In genomic region chr12:15882055-15882971, GRCh38 we compare ENCODE assay signal across 8 cellular contexts. TPM values are rescaled to one million over a fixed set of nuclear protein-coding genes. Genes with fewer than 3 reads are reported as not detected.
DNase-seq lines count a peak whose midpoint lies in the region; ATAC-seq, FAIRE-seq and TF ChIP-seq lines count a peak whose summit lies in the region.

Gene STRAP (plus strand): TSS chr12:15882387. CDS start chr12:15882708, 321 bp downstream.

- peaks cover 10% of the 10 kb centered on the region for H3K4me1 ChIP-seq in keratinocyte (ENCODE audit: control insufficient read depth, extremely low read depth, insufficient read depth, low read length)

- H3K27ac ChIP-seq in keratinocyte (ENCODE audit: control insufficient read depth, insufficient read depth, low read length) = peak within 1 kb of the TSS; percentile 86

- FAIRE-seq in keratinocyte (lab: Jason Lieb, UNC) = peak; percentile 95

- no peaks in the 10 kb centered on the region for H3K27me3 ChIP-seq in keratinocyte (ENCODE audit: control insufficient read depth, extremely low read depth, insufficient read depth, low read length)

- peaks cover 8 to 12% of the 10 kb centered on the region in 2 experiments for H3K36me3 ChIP-seq in keratinocyte (ENCODE audit: control insufficient read depth in 2 of 2, extremely low read depth in 1 of 2, insufficient read depth in 2 of 2, low read length in 2 of 2)

- dilution Hi-C loops in keratinocyte (cut with MboI; ENCODE audit: extremely low pct_ligation_motif_present, low sequenced_read_pairs) = no loop called here

- no peak for TF ChIP-seq CTCF in AG10803 (conservative IDR thresholded peaks at IDR 0.05; ENCODE audit: low read length)
- no peak for TF ChIP-seq CTCF in keratinocyte (optimal IDR thresholded peaks at IDR 0.05 in 1 of 3, IDR thresholded peaks at IDR 0.05 in 1 of 3, conservative IDR thresholded peaks at IDR 0.05 in 1 of 3; ENCODE audit: extremely low read depth in 1 of 3, insufficient read depth in 2 of 3, low read length in 3 of 3)

- no peaks in the 10 kb centered on the region for H3K9me1 ChIP-seq in keratinocyte (ENCODE audit: control insufficient read depth, extremely low read depth, insufficient read depth, low read length)

- peak; percentile 96 for ATAC-seq in GM19043 (IDR thresholded peaks at IDR 0.05; ENCODE audit: low read depth, unreplicated experiment)
- peak; percentile 97 for ATAC-seq in HG03378 (IDR thresholded peaks at IDR 0.05; ENCODE audit: unreplicated experiment)

- no peaks in the 10 kb centered on the region for H3K9me3 ChIP-seq in keratinocyte (ENCODE audit: control insufficient read depth, low read depth, low read length)

- H2AFZ ChIP-seq in keratinocyte (ENCODE audit: control insufficient read depth, low read length) = peak within 1 kb of the TSS; percentile 98

- peak within 1 kb of the TSS; percentile 91 for H3K9ac ChIP-seq in keratinocyte (ENCODE audit: control insufficient read depth, extremely low read depth, insufficient read depth, low read length)

- H3K79me2 ChIP-seq in keratinocyte (ENCODE audit: control insufficient read depth, insufficient read depth, low read length) = peaks cover 51% of the 10 kb centered on the region

- DNase-seq in AG10803 (ENCODE audit: low read depth) (peak; percentile 97), NCI-H460 (ENCODE audit: extremely low read depth, low read depth) (peak; percentile 89), cerebellar nuclear complex (lab: John Stamatoyannopoulos, UW) (peak; percentile 77 to 92), keratinocyte (ENCODE audit: low read depth, low spot score) (peak; percentile 66)
- peak; percentile 92 for DNase-seq in activated CD4-positive, CD25-positive, alpha-beta regulatory T cell treated with anti-CD3 and anti-CD28 coated beads, Interleukin-2, amount 50 U/mL, for 72 hours
- DNase-seq in stimulated activated CD4-positive, alpha-beta T cell treated with anti-CD3 and anti-CD28 coated beads, Interleukin-15, amount 100 ng/mL, for 1 hour (ENCODE audit: low read depth in 1 of 2, low spot score in 1 of 2) = peak; percentile 85 to 94

- H4K20me1 ChIP-seq in keratinocyte (ENCODE audit: control insufficient read depth, extremely low read depth, insufficient read depth, low read length) = peaks cover 7% of the 10 kb centered on the region

- H3K4me2 ChIP-seq in keratinocyte (ENCODE audit: control insufficient read depth, extremely low read depth, insufficient read depth, low read depth, low read length) = peak within 1 kb of the TSS; percentile 92

- H3K4me3 ChIP-seq in AG10803 (ENCODE audit: low read length) (peak within 1 kb of the TSS; percentile 95), keratinocyte (ENCODE audit: control insufficient read depth in 2 of 3, extremely low read depth in 1 of 3, insufficient read depth in 2 of 3, low read depth in 1 of 3, low read length in 3 of 3) (peak within 1 kb of the TSS; percentile 86 to 93 (median 90))

RNA-seq across cellular contexts. Expression of gene STRAP, which starts in this region (rescaled TPM):
- total RNA-seq in NCI-H460 (2014; rRNA removed; shearing (Covaris generic)) = 124 and 138 TPM in 2 replicates
- polyA plus RNA-seq in NCI-H460 (2014; cell fraction: nucleus; rRNA removed) = 64.9 and 91.4 TPM in 2 replicates
- 114 to 210 TPM (median 168 TPM) in 3 replicates for polyA plus RNA-seq in keratinocyte
- 223 TPM for polyA plus RNA-seq in keratinocyte (2011; ENCODE audit: low read depth)
- polyA plus RNA-seq in keratinocyte (2011; cell fraction: cytosol; rRNA removed) = 146 and 216 TPM in 2 replicates
- 60.8 and 106 TPM in 2 replicates for polyA plus RNA-seq in keratinocyte (2011; cell fraction: nucleus; rRNA removed)
- 154 and 164 TPM in 2 replicates for polyA plus RNA-seq in keratinocyte (2012; ENCODE audit: low replicate concordance)
- 92.5 to 144 TPM (median 95.2 TPM) in 3 replicates for polyA minus RNA-seq in keratinocyte
- 351 TPM for polyA minus RNA-seq in keratinocyte (2011; cell fraction: cytosol; rRNA and poly(A)+ RNA removed)
- polyA minus RNA-seq in keratinocyte (2011; cell fraction: nucleus; rRNA and poly(A)+ RNA removed) = 41.0 and 54.1 TPM in 2 replicates

Comparison
In these comparisons a context has a peak if more than half of its experiments do, and no peak if none do; other contexts are left out.
1. Peak in every context shown above with its lines: DNase-seq, ATAC-seq, H3K4me3 ChIP-seq and H3K27ac ChIP-seq.